16 cellular contexts compared by ENCODE assay signal in genomic region chr15:93762051-93762450, GRCh38.
A peak's percentile ranks its signal among the peaks of the same experiment; 100 is the strongest.
DNase-seq lines count a peak whose midpoint lies in the region; ATAC-seq lines count a peak whose summit lies in the region.
"Had no signal": no experiment of that assay in that cellular context is flagged by ENCODE, and none has a peak within 500 bp of the region (broad histone marks: within the 10 kb centered on the region; RNA-seq: fewer than 3 reads in every experiment).

No MANE protein-coding gene starts in this region.

- H3K27me3 ChIP-seq in SJCRH30, result no peaks in the 10 kb centered on the region
- H3K27me3 ChIP-seq: BLaER1 had no signal

- H3K4me1 Mint-ChIP-seq in activated T-helper 17 cell treated with anti-CD3 and anti-CD28 coated beads, Interleukin-2, amount 50 U/mL, for 72 hours, result no peaks in the 10 kb centered on the region
- H3K4me1 Mint-ChIP-seq: B cell; CD4-positive, CD25-positive, alpha-beta regulatory T cell had no signal

- no peaks in the 10 kb centered on the region for H3K9me3 Mint-ChIP-seq in activated T-helper 17 cell treated with anti-CD3 and anti-CD28 coated beads, Interleukin-2, amount 50 U/mL, for 72 hours

- ATAC-seq in activated T-helper 17 cell treated with anti-CD3 and anti-CD28 coated beads, Interleukin-2, amount 50 U/mL, for 72 hours (replicated peaks), result no peak
- no peak for ATAC-seq in HG02678 (IDR thresholded peaks at IDR 0.05; ENCODE audit: unreplicated experiment)
- ATAC-seq: CD8-positive, alpha-beta T cell had no signal

- H3K36me3 Mint-ChIP-seq in activated T-helper 17 cell treated with anti-CD3 and anti-CD28 coated beads, Interleukin-2, amount 50 U/mL, for 72 hours (ENCODE audit: low read depth), result no peaks in the 10 kb centered on the region
- H3K36me3 Mint-ChIP-seq: CD4-positive, CD25-positive, alpha-beta regulatory T cell; CD8-positive, alpha-beta T cell had no signal

- no peak overlapping the region for H3K4me3 ChIP-seq in SJCRH30
- H3K4me3 ChIP-seq: BLaER1 had no signal

- H3K4me1 ChIP-seq in SJCRH30, result peaks cover 3% of the 10 kb centered on the region; the same call in 1 of the 2 replicates
- H3K4me1 ChIP-seq: BLaER1, Caco-2 had no signal

- DNase-seq in NCI-H2171 (lab: John Stamatoyannopoulos, UW) (peak; percentile 51), SJCRH30 (peak; percentile 19 to 51), left kidney (ENCODE audit: low read depth, low spot score) (peak; percentile 61), NCI-H146 (lab: John Stamatoyannopoulos, UW) (no peak)
- DNase-seq: Caco-2; CD4-positive, CD25-positive, alpha-beta regulatory T cell; CD8-positive, alpha-beta T cell; DND-41; GOT3; H7; HCEC 1CT had no signal

- no peak overlapping the region for H3K4me3 Mint-ChIP-seq in activated T-helper 17 cell treated with anti-CD3 and anti-CD28 coated beads, Interleukin-2, amount 50 U/mL, for 72 hours
- H3K4me3 Mint-ChIP-seq: B cell; CD4-positive, CD25-positive, alpha-beta regulatory T cell; CD8-positive, alpha-beta T cell had no signal

- H3K9me3 ChIP-seq in SJCRH30 (replicated peaks), result peaks cover 4% of the 10 kb centered on the region; the same call in 1 of the 2 replicates
- H3K9me3 ChIP-seq: Caco-2 had no signal

- no peak overlapping the region for H3K27ac Mint-ChIP-seq in activated T-helper 17 cell treated with anti-CD3 and anti-CD28 coated beads, Interleukin-2, amount 50 U/mL, for 72 hours
- H3K27ac Mint-ChIP-seq: B cell; CD4-positive, CD25-positive, alpha-beta regulatory T cell; CD8-positive, alpha-beta T cell had no signal

- H3K27me3 Mint-ChIP-seq in activated T-helper 17 cell treated with anti-CD3 and anti-CD28 coated beads, Interleukin-2, amount 50 U/mL, for 72 hours, result peaks cover 10% of the 10 kb centered on the region
- H3K27me3 Mint-ChIP-seq: B cell; CD4-positive, CD25-positive, alpha-beta regulatory T cell had no signal

- H3K27ac ChIP-seq in SJCRH30, result no peak overlapping the region
- H3K27ac ChIP-seq: BLaER1, C4-2B had no signal

- no peaks in the 10 kb centered on the region for H3K36me3 ChIP-seq in SJCRH30
- H3K36me3 ChIP-seq: BLaER1 had no signal
